ENCODE assay signal across 8 cellular contexts in the genomic region with DNA sequence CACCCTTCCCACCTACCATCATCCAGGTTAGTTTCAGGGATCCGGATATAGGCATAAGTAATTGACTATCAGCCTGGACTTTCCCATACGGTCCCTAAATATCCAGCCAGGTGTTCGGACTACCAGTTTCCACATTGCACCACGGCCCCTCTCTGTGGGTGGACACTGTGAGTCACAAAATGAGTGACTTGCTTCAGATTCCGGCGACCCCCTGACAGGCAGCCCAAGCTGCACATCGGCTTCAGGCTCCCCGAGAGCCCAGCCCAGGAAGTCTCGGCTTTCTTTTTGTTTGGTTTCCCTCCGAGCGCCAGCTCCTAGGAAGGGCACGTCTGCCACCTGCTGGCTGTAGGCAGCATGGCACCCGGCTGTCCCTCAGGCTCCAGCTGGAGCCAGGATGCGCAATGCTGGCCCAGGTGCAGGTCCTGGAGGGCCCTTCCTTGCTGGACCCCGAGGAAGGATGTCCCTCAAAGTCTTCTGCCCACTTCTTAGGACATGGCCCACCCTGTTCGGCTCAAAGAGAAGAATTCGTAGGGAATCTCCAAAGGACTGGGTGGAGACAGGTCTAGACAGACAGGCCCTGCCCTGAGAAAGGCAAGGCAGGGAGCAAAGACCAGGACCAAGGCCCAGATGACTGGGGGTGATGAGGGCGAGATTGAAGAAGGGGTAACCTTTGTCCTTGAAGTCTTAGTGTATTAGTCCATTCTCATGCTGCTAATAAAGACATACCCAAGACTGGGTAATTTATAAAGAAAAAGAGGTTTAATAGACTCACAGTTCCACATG. TPM values are rescaled to one million over a fixed set of nuclear protein-coding genes. Genes with fewer than 3 reads are reported as not detected.
DNase-seq lines count a peak whose midpoint lies in the region; ATAC-seq, FAIRE-seq and TF ChIP-seq lines count a peak whose summit lies in the region.

No MANE protein-coding gene starts in this region.

- no peaks in the 10 kb centered on the region for H3K36me3 Mint-ChIP-seq in activated naive CD4-positive, alpha-beta T cell treated with anti-CD3 and anti-CD28 coated beads, Interleukin-2, amount 10 ng/mL, durations not matched to agents 7 days and 5 days

- TF ChIP-seq EP300 in Ishikawa (IDR thresholded peaks at IDR 0.05; ENCODE audit: borderline replicate concordance), result no peak

- H3K27ac Mint-ChIP-seq in activated naive CD4-positive, alpha-beta T cell treated with anti-CD3 and anti-CD28 coated beads, Interleukin-2, amount 10 ng/mL, durations not matched to agents 7 days and 5 days, result no peak overlapping the region

- H3K9me3 ChIP-seq in pancreas (no peaks in the 10 kb centered on the region), thymus (ENCODE audit: control insufficient read depth) (no peaks in the 10 kb centered on the region)

- peaks cover 28% of the 10 kb centered on the region for H3K27me3 Mint-ChIP-seq in activated naive CD4-positive, alpha-beta T cell treated with anti-CD3 and anti-CD28 coated beads, Interleukin-2, amount 10 ng/mL, durations not matched to agents 7 days and 5 days

- intact Hi-C loops in pancreas (cut with DNase I), result no loop called here

- H3K4me1 Mint-ChIP-seq in activated naive CD4-positive, alpha-beta T cell treated with anti-CD3 and anti-CD28 coated beads, Interleukin-2, amount 10 ng/mL, durations not matched to agents 7 days and 5 days, result peaks cover 4% of the 10 kb centered on the region

- ATAC-seq in GM21576 (IDR thresholded peaks at IDR 0.05; ENCODE audit: unreplicated experiment), result peak; percentile 96
- ATAC-seq in pancreas, result peak; percentile 91 to 99 (median 98)

- WGBS in pancreas, 2 donors, result 5 to 6% methylated on average over 18 of the region's 18 CpGs
- 22% methylated on average over 18 of the region's 18 CpGs for WGBS in thymus

- in situ Hi-C loops in SK-MEL-5 (cut with HindIII; ENCODE audit: low pct_unique_long_range_greater_than_20kb, low sequenced_read_pairs), result no loop called here

- H3K27me3 ChIP-seq in pancreas, result no peaks in the 10 kb centered on the region
- H3K27me3 ChIP-seq in thymus (ENCODE audit: control insufficient read depth, insufficient read depth), result peaks cover under 1% of the 10 kb centered on the region

- CTCF ChIA-PET in activated naive CD4-positive, alpha-beta T cell treated with anti-CD3 and anti-CD28 coated beads, Interleukin-2, amount 10 ng/mL, durations not matched to agents 7 days and 5 days (lab: Charles Lee), result interaction anchor here (0.6 to 2.3 kb wide), 12 partner anchors 8 to 1091 kb away, joined by 3 to 9 read pairs (median 4); no protein-coding TSS in a partner anchor

- TF ChIP-seq RAD21 in Ishikawa (IDR thresholded peaks at IDR 0.05; ENCODE audit: low read depth), result peak; percentile 87

- H3K9me3 Mint-ChIP-seq in activated naive CD4-positive, alpha-beta T cell treated with anti-CD3 and anti-CD28 coated beads, Interleukin-2, amount 10 ng/mL, durations not matched to agents 7 days and 5 days, result no peaks in the 10 kb centered on the region

- H3K4me1 ChIP-seq in pancreas (peaks cover 0 to 9% (median 0%) of the 10 kb centered on the region in 3 donors), thymus (ENCODE audit: control insufficient read depth, insufficient read depth, low read length) (peaks cover 3% of the 10 kb centered on the region)

- FAIRE-seq in pancreas (lab: Jason Lieb, UNC), result no peak

- H3K4me3 ChIP-seq in pancreas, result peak overlapping the region in 3 of 4 donors; percentile 20 to 49 (median 44)
- H3K4me3 ChIP-seq in thymus (ENCODE audit: low read length), result peak overlapping the region; percentile 38

- H3K4me3 Mint-ChIP-seq in activated naive CD4-positive, alpha-beta T cell treated with anti-CD3 and anti-CD28 coated beads, Interleukin-2, amount 10 ng/mL, durations not matched to agents 7 days and 5 days, result peak overlapping the region; percentile 51

- no peaks in the 10 kb centered on the region for H3K36me3 ChIP-seq in pancreas
- H3K36me3 ChIP-seq in thymus (ENCODE audit: control insufficient read depth, insufficient read depth), result no peaks in the 10 kb centered on the region

- H3K27ac ChIP-seq in pancreas (peak overlapping the region in 2 of 4 donors; percentile 41 to 44), thymus (ENCODE audit: low read depth) (no peak overlapping the region)

- peak; percentile 98 to 99 (median 99) for TF ChIP-seq CTCF in pancreas (IDR thresholded peaks at IDR 0.05)

- DNase-seq in DMS79 (lab: John Stamatoyannopoulos, UW) (peak; percentile 13), SK-MEL-5 (ENCODE audit: low read depth, low spot score) (peak; percentile 60), glomerular visceral epithelial cell (ENCODE audit: extremely low spot score) (peak; percentile 68), pancreas (peak; percentile 70 to 96 (median 86))
- DNase-seq in activated naive CD4-positive, alpha-beta T cell treated with anti-CD3 and anti-CD28 coated beads, Interleukin-2, amount 10 ng/mL, durations not matched to agents 7 days and 5 days, result peak; percentile 79

TF ChIP-seq in Ishikawa, 13 proteins besides CTCF, POLR2A, EP300 and RAD21:
- TF ChIP-seq ZBTB7A (IDR thresholded peaks at IDR 0.05; ENCODE audit: low read depth), result no peak
- no peak for TF ChIP-seq NFIC (IDR thresholded peaks at IDR 0.05)
- TF ChIP-seq CEBPB (IDR thresholded peaks at IDR 0.05), result no peak
- no peak for TF ChIP-seq FOXM1 (IDR thresholded peaks at IDR 0.05; ENCODE audit: borderline replicate concordance, low read depth)
- TF ChIP-seq, protein P1, sequence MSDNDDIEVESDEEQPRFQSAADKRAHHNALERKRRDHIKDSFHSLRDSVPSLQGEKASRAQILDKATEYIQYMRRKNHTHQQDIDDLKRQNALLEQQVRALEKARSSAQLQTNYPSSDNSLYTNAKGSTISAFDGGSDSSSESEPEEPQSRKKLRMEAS (IDR thresholded peaks at IDR 0.05), result no peak; the same call in 1 of the 2 replicates
- no peak for TF ChIP-seq CREB1 (IDR thresholded peaks at IDR 0.05; ENCODE audit: low read depth)
- TF ChIP-seq, protein P2, sequence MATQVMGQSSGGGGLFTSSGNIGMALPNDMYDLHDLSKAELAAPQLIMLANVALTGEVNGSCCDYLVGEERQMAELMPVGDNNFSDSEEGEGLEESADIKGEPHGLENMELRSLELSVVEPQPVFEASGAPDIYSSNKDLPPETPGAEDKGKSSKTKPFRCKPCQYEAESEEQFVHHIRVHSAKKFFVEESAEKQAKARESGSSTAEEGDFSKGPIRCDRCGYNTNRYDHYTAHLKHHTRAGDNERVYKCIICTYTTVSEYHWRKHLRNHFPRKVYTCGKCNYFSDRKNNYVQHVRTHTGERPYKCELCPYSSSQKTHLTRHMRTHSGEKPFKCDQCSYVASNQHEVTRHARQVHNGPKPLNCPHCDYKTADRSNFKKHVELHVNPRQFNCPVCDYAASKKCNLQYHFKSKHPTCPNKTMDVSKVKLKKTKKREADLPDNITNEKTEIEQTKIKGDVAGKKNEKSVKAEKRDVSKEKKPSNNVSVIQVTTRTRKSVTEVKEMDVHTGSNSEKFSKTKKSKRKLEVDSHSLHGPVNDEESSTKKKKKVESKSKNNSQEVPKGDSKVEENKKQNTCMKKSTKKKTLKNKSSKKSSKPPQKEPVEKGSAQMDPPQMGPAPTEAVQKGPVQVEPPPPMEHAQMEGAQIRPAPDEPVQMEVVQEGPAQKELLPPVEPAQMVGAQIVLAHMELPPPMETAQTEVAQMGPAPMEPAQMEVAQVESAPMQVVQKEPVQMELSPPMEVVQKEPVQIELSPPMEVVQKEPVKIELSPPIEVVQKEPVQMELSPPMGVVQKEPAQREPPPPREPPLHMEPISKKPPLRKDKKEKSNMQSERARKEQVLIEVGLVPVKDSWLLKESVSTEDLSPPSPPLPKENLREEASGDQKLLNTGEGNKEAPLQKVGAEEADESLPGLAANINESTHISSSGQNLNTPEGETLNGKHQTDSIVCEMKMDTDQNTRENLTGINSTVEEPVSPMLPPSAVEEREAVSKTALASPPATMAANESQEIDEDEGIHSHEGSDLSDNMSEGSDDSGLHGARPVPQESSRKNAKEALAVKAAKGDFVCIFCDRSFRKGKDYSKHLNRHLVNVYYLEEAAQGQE (IDR thresholded peaks at IDR 0.05; ENCODE audit: low read depth), result no peak
- TF ChIP-seq TCF12 (IDR thresholded peaks at IDR 0.05; ENCODE audit: low read depth), result no peak
- TF ChIP-seq EGR1 (IDR thresholded peaks at IDR 0.05), result no peak
- TF ChIP-seq, protein P3, sequence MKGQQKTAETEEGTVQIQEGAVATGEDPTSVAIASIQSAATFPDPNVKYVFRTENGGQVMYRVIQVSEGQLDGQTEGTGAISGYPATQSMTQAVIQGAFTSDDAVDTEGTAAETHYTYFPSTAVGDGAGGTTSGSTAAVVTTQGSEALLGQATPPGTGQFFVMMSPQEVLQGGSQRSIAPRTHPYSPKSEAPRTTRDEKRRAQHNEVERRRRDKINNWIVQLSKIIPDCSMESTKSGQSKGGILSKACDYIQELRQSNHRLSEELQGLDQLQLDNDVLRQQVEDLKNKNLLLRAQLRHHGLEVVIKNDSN (IDR thresholded peaks at IDR 0.05), result no peak
- no peak for TF ChIP-seq YY1 (IDR thresholded peaks at IDR 0.05; ENCODE audit: low read depth)
- TF ChIP-seq TAF1 (IDR thresholded peaks at IDR 0.05; ENCODE audit: low read depth), result no peak
- no peak for TF ChIP-seq TEAD4 (IDR thresholded peaks at IDR 0.05)

RNA-seq across cellular contexts. Expression of a gene that starts 10.6 kb away (rescaled TPM):
- not detected in 2 replicates for total RNA-seq in SK-MEL-5 (2014; rRNA removed; shearing (Covaris generic))
- not detected in 2 replicates for polyA plus RNA-seq in SK-MEL-5 (2015; cell fraction: cytosol; rRNA removed)
- not detected in 2 replicates for polyA plus RNA-seq in SK-MEL-5 (2015; cell fraction: nucleus; rRNA removed)
- 10 to 100 TPM in 5 of 6 donors, 1 to 10 TPM in 1; 9.3 to 51.7 (median 14.0) TPM for total RNA-seq in pancreas
- polyA plus RNA-seq in pancreas (10 to 100 TPM in 1 of 2 donors, 1 to 10 TPM in 1; 8.8 to 34.9 TPM), thymus (0.96 TPM)

Comparison
In these comparisons a context has a peak if more than half of its experiments do, and no peak if none do; other contexts are left out.
1. DNase-seq: peak in every context shown above with its lines; median percentile 86 in pancreas; 79 in activated naive CD4-positive, alpha-beta T cell treated with anti-CD3 and anti-CD28 coated beads, Interleukin-2, amount 10 ng/mL, durations not matched to agents 7 days and 5 days; 68 in glomerular visceral epithelial cell; 60 in SK-MEL-5; 13 in DMS79.
2. RNA of a gene that starts 10.6 kb away (total RNA-seq): 9.3 to 51.7 TPM in pancreas; not detected in SK-MEL-5; every median in the first group is over 10 times any median in the second.